In the genomic region with DNA sequence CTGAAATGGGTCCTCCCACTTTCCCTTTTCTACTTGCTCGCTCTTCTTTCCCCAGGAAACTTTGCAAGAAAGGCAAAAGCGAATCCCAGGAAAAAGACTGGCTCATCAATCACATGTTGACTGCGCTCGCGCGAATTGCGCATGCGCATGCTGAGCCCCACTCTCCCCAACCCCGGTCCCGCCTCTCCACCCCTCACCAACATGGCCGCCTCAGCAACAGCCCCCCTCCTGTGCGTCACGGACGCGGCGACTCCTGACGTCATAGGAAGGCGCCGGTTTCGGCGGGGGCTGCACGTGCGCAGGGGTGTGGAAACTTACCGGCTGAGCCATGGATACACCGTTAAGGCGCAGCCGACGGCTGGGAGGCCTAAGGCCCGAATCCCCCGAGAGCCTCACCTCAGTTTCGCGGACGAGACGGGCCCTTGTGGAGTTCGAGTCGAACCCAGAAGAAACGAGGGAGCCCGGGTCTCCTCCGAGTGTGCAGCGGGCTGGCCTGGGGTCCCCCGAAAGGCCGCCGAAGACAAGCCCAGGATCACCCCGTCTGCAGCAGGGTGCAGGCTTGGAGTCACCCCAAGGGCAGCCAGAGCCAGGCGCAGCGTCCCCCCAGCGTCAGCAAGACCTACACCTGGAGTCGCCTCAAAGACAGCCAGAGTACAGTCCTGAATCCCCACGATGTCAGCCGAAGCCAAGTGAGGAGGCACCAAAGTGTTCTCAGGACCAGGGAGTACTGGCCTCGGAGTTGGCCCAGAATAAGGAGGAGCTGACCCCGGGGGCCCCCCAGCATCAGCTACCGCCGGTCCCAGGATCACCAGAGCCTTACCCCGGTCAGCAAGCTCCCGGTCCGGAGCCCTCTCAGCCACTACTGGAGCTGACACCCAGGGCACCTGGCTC, we compare ENCODE assay signal across 8 cellular contexts.
DNase-seq lines count a peak whose midpoint lies in the region; ATAC-seq lines count a peak whose summit lies in the region.

A gene with protein sequence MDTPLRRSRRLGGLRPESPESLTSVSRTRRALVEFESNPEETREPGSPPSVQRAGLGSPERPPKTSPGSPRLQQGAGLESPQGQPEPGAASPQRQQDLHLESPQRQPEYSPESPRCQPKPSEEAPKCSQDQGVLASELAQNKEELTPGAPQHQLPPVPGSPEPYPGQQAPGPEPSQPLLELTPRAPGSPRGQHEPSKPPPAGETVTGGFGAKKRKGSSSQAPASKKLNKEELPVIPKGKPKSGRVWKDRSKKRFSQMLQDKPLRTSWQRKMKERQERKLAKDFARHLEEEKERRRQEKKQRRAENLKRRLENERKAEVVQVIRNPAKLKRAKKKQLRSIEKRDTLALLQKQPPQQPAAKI (plus strand): TSS at position 317 of the 891 bp plus-strand sequence. CDS start 12 bp downstream, at position 329.

- DNase-seq in AG08395 (ENCODE audit: low spot score), result peak; percentile 100
- DNase-seq in NCI-H226, result peak; percentile 90
- peak; percentile 97 for DNase-seq in activated CD4-positive, CD25-positive, alpha-beta regulatory T cell treated with anti-CD3 and anti-CD28 coated beads, Interleukin-2, amount 50 U/mL, for 16 hours (ENCODE audit: low read depth, low spot score)
- DNase-seq in central memory CD4-positive, alpha-beta T cell, result peak; percentile 96
- DNase-seq in inferior parietal cortex (ENCODE audit: extremely low spot score), result peak; percentile 93
- DNase-seq in smooth muscle cell of the brain vasculature (ENCODE audit: low read depth, low spot score), result peak; percentile 90

- ATAC-seq in GM18873 (IDR thresholded peaks at IDR 0.05; ENCODE audit: low FRiP score, unreplicated experiment), result peak; percentile 58
- ATAC-seq in HG03139 (IDR thresholded peaks at IDR 0.05; ENCODE audit: unreplicated experiment), result peak; percentile 85

Comparison
In these comparisons a context has a peak if more than half of its experiments do, and no peak if none do; other contexts are left out.
1. Peak in every context shown above with its lines: DNase-seq and ATAC-seq.